ENCODE assay signal across 8 cellular contexts in the genomic region with DNA sequence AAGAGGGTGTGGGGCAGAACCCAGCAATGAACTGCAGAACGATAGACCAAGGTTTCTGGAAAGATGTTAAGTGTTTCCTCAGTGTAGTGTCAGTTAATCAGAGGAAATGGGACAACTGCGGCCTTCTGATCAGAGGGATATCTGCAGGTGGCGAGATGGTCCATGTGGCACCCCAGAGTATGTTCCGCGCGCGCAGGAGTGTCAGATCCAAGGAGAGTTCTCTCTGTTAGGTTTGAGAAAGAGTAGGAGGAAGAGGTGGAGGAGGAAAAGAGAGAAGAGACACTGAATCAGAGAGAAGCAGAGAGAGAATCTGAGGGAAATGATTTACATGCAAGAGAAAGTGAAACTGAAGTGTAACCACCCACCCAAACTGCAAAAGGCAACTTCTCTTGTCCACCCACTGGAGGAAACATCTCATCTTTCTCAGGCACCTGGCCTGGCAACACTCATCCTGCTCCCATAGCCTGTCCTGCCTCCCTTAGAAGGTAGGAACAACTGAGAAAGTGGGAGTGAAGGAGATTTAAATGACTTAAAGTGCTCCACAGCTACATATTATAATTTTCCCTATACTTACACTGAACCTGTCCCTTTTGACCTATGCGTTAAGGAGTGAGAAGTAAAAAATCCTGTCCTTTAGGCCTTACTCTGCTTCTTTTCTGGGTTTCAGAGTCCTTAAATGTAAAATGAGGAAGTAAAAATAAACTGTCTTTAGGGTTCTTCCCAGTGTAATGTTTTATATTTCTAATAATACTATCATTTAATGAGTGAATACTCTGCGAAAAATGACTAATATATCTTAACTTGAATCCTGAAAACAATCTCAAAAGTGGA. TPM values are rescaled to one million over a fixed set of nuclear protein-coding genes. Genes with fewer than 3 reads are reported as not detected.
DNase-seq lines count a peak whose midpoint lies in the region; ATAC-seq and TF ChIP-seq lines count a peak whose summit lies in the region.

No MANE protein-coding gene starts in this region.

- ATAC-seq in GM19328 (IDR thresholded peaks at IDR 0.05; ENCODE audit: unreplicated experiment) (peak; percentile 57), HG03342 (IDR thresholded peaks at IDR 0.05; ENCODE audit: unreplicated experiment) (peak; percentile 62)

- peaks cover 1% of the 10 kb centered on the region for H3K27me3 Mint-ChIP-seq in endothelial cell (ENCODE audit: unreplicated experiment)

- no peak overlapping the region for H3K27ac ChIP-seq in ACC112 (ENCODE audit: low read depth, low read length)

- H3K36me3 Mint-ChIP-seq in endothelial cell (ENCODE audit: low read depth, unreplicated experiment) = no peaks in the 10 kb centered on the region

- H3K27ac Mint-ChIP-seq in endothelial cell (ENCODE audit: unreplicated experiment) = no peak overlapping the region

- no peaks in the 10 kb centered on the region for H3K9me3 Mint-ChIP-seq in endothelial cell (ENCODE audit: unreplicated experiment)

- H3K4me1 ChIP-seq in ACC112 (ENCODE audit: control insufficient read depth, insufficient read depth, low read length, unreplicated experiment) = no peaks in the 10 kb centered on the region

- peak overlapping the region; percentile 34 for H2AFZ ChIP-seq in ACC112 (ENCODE audit: low read length, unreplicated experiment)

- no peaks in the 10 kb centered on the region for H3K36me3 ChIP-seq in ACC112 (ENCODE audit: insufficient read depth, low read length)

- H3K79me2 ChIP-seq in ACC112 (ENCODE audit: control insufficient read depth, insufficient read depth, low read length, unreplicated experiment) = no peaks in the 10 kb centered on the region

- H3K4me3 Mint-ChIP-seq in endothelial cell (ENCODE audit: unreplicated experiment) = no peak overlapping the region

- H3K27me3 ChIP-seq in ACC112 (ENCODE audit: insufficient read depth, low read length) = peaks cover 46% of the 10 kb centered on the region

- DNase-seq in activated CD8-positive, alpha-beta memory T cell treated with anti-CD3 and anti-CD28 coated beads, Interleukin-2, amount 50 U/mL, for 4 hours = peak; percentile 26
- DNase-seq in stimulated activated CD8-positive, alpha-beta memory T cell treated with anti-CD3 and anti-CD28 coated beads, Interleukin-15, amount 100 ng/mL, for 1 hour (ENCODE audit: low read depth) = peak; percentile 14
- DNase-seq in endothelial cell (ENCODE audit: low spot score) (no peak), SHP77 (lab: John Stamatoyannopoulos, UW) (no peak), GM19240 (ENCODE audit: insufficient read length, low spot score) (no peak)

- TF ChIP-seq CTCF in endothelial cell (IDR thresholded peaks at IDR 0.05; ENCODE audit: unreplicated experiment) = no peak

- no peaks in the 10 kb centered on the region for H3K4me1 Mint-ChIP-seq in endothelial cell (ENCODE audit: unreplicated experiment)

- no peak overlapping the region for H3K4me3 ChIP-seq in ACC112 (ENCODE audit: low read depth, low read length)

RNA-seq across cellular contexts. Expression of a gene that starts 6.8 kb away (rescaled TPM):
- total RNA-seq in endothelial cell (ENCODE audit: unreplicated experiment) = 0.95 TPM

RNA-seq across cellular contexts. Expression of a gene that starts 28.4 kb away (rescaled TPM):
- total RNA-seq in endothelial cell (ENCODE audit: unreplicated experiment) = not detected

Comparison
In these comparisons a context has a peak if more than half of its experiments do, and no peak if none do; other contexts are left out.
1. DNase-seq: peak in activated CD8-positive, alpha-beta memory T cell treated with anti-CD3 and anti-CD28 coated beads, Interleukin-2, amount 50 U/mL, for 4 hours (single experiment) and stimulated activated CD8-positive, alpha-beta memory T cell treated with anti-CD3 and anti-CD28 coated beads, Interleukin-15, amount 100 ng/mL, for 1 hour (single experiment); none in endothelial cell (single experiment), SHP77 (0 of 2) and GM19240 (single experiment).